In genomic region chr11:112073941-112074811, GRCh38 we compare ENCODE assay signal across 8 cellular contexts. TPM values are rescaled to one million over a fixed set of nuclear protein-coding genes. Genes with fewer than 3 reads are reported as not detected.
DNase-seq lines count a peak whose midpoint lies in the region; ATAC-seq, FAIRE-seq and TF ChIP-seq lines count a peak whose summit lies in the region.

TSS of gene NKAPD1 (plus strand) at chr11:112074299. CDS start at chr11:112075575, 1,276 bp downstream.
TSS of gene PIH1D2 (minus strand) at chr11:112074017. CDS start at chr11:112073174, 843 bp downstream.

- DNase-seq in CD8-positive, alpha-beta memory T cell, result peak; percentile 61 to 91 (median 82)
- DNase-seq in HPDE6-E6E7 (ENCODE audit: extremely low spot score), result peak; percentile 79
- DNase-seq in NK-92 (lab: John Stamatoyannopoulos, UW; ENCODE audit: unreplicated experiment), result peak; percentile 8
- peak; percentile 61 to 63 for DNase-seq in activated CD8-positive, alpha-beta memory T cell treated with anti-CD3 and anti-CD28 coated beads for 4 hours (ENCODE audit: low read depth in 2 of 2)
- DNase-seq in H1 (ENCODE audit: low read depth in 1 of 2, low spot score in 2 of 2), result peak; percentile 64 to 83
- DNase-seq in mesenchymal stem cell, result peak; percentile 94
- peak; percentile 63 for DNase-seq in stimulated activated CD8-positive, alpha-beta memory T cell treated with anti-CD3 and anti-CD28 coated beads, Interleukin-12 subunit alpha, Interleukin-12 subunit beta, amount 100 ng/mL, for 4 hours (ENCODE audit: low read depth)

- peaks cover 4% of the 10 kb centered on the region for H3K23me2 ChIP-seq in H1 (ENCODE audit: low read depth, low read length)

- H3K18ac ChIP-seq in H1 (ENCODE audit: extremely low read depth, low read length) (no peak within 1 kb of the TSS), mesenchymal stem cell (ENCODE audit: low read depth in 1 of 2, low read length in 2 of 2) (peak within 1 kb of the TSS; percentile 84 to 85)

- H2BK20ac ChIP-seq in H1 (ENCODE audit: low read length), result no peak within 1 kb of the TSS

- H3K36me3 Mint-ChIP-seq in CD8-positive, alpha-beta memory T cell, result peaks cover 0 to 34% (median 11%) of the 10 kb centered on the region in 3 donors

- H3K79me1 ChIP-seq in H1 (ENCODE audit: low read depth, low read length) (peaks cover 5% of the 10 kb centered on the region; the same call in 1 of the 2 replicates), mesenchymal stem cell (replicated peaks; ENCODE audit: low read length, poor library complexity, severe bottlenecking) (peaks cover 17% of the 10 kb centered on the region)

- CTCF ChIA-PET in CD8-positive, alpha-beta memory T cell (lab: Charles Lee), result interaction anchor here (0.9 kb wide), 1 partner anchor 13 kb away, joined by 3 read pairs; the partner anchor contains the start of genes SDHD and TIMM8B
- CTCF ChIA-PET in H1 (lab: Charles Lee; ENCODE audit: partially characterized antibody), result no interaction called here

- H3K27me3 Mint-ChIP-seq in CD8-positive, alpha-beta memory T cell, result peaks cover 8 to 21% of the 10 kb centered on the region in 2 donors

- H3K23ac ChIP-seq in H1 (ENCODE audit: insufficient read length) (no peak within 1 kb of the TSS), mesenchymal stem cell (ENCODE audit: low read length in 2 of 2) (no peak within 1 kb of the TSS)

- H2AK5ac ChIP-seq in H1 (ENCODE audit: low read depth, low read length) (no peak within 1 kb of the TSS), mesenchymal stem cell (ENCODE audit: low read length, severe bottlenecking) (no peak within 1 kb of the TSS)

- H2BK15ac ChIP-seq in H1 (ENCODE audit: low read length) (no peak within 1 kb of the TSS), mesenchymal stem cell (ENCODE audit: low read depth, poor library complexity, severe bottlenecking) (peak within 1 kb of the TSS; percentile 96)

- peak within 1 kb of the TSS; percentile 90 to 93 for H3K4me2 ChIP-seq in H1 (ENCODE audit: insufficient read depth in 1 of 2, low read depth in 2 of 2, low read length in 2 of 2)
- peak within 1 kb of the TSS; percentile 51 for H3K4me2 ChIP-seq in mesenchymal stem cell (ENCODE audit: low read length, poor library complexity, severe bottlenecking)

- H3K4me1 Mint-ChIP-seq in CD8-positive, alpha-beta memory T cell, result peaks cover 33 to 39% (median 35%) of the 10 kb centered on the region in 3 donors

- H3K14ac ChIP-seq in H1 (ENCODE audit: insufficient read length) (no peak within 1 kb of the TSS), mesenchymal stem cell (ENCODE audit: low read length in 2 of 2) (peak within 1 kb of the TSS in 1 of 2 experiments; percentile 89)

- peak within 1 kb of the TSS; percentile 71 for H2BK12ac ChIP-seq in H1 (ENCODE audit: low read depth, low read length)
- H2BK12ac ChIP-seq in mesenchymal stem cell (ENCODE audit: low read length in 2 of 2), result peak within 1 kb of the TSS in 1 of 2 experiments; percentile 59

- H4K91ac ChIP-seq in H1 (replicated peaks; ENCODE audit: insufficient read length, low read length) (peak within 1 kb of the TSS; percentile 41), mesenchymal stem cell (ENCODE audit: low read length) (peak within 1 kb of the TSS; percentile 95)

- no peak within 1 kb of the TSS for H3K56ac ChIP-seq in H1 (replicated peaks; ENCODE audit: insufficient read length, low read depth, low read length)

- TF ChIP-seq EP300 in H1 (IDR thresholded peaks at IDR 0.05; ENCODE audit: borderline replicate concordance in 1 of 2, low read depth in 2 of 2, low read length in 2 of 2), result no peak

- peaks cover 14% of the 10 kb centered on the region for H3K4me1 ChIP-seq in CD8-positive, alpha-beta memory T cell (ENCODE audit: insufficient read depth, low read length)
- H3K4me1 ChIP-seq in H1 (replicated peaks in 1 of 4; ENCODE audit: control insufficient read depth in 3 of 4, insufficient read depth in 4 of 4, low read length in 3 of 4), result no peaks in the 10 kb centered on the region; a peak in 1 of 7 replicates
- H3K4me1 ChIP-seq in mesenchymal stem cell (ENCODE audit: control insufficient read depth, insufficient read depth, low read depth, low read length), result no peaks in the 10 kb centered on the region

- H2AFZ ChIP-seq in H1 (ENCODE audit: low read length) (peak within 1 kb of the TSS; percentile 97), mesenchymal stem cell (ENCODE audit: low read depth, low read length) (peak within 1 kb of the TSS; percentile 79)

- no peaks in the 10 kb centered on the region for H3K9me3 Mint-ChIP-seq in CD8-positive, alpha-beta memory T cell

- POLR2A ChIA-PET in CD8-positive, alpha-beta memory T cell (lab: Charles Lee), result interaction anchor here (0.6 to 1.4 kb wide), 2 partner anchors 12 to 121 kb away, joined by 3 to 7 read pairs; partner anchors contain the start of genes SDHD and TIMM8B
- POLR2A ChIA-PET in H1 (lab: Charles Lee; ENCODE audit: partially characterized antibody), result interaction anchor here (0.7 to 3.2 kb wide), 2 partner anchors 12 to 49 kb away, joined by 3 to 15 read pairs; partner anchors contain the start of genes DLAT, SDHD and TIMM8B

- H3K4ac ChIP-seq in H1 (replicated peaks; ENCODE audit: insufficient read length, low read depth, low read length) (no peak within 1 kb of the TSS), mesenchymal stem cell (ENCODE audit: low read depth in 1 of 2, low read length in 2 of 2) (peak within 1 kb of the TSS; percentile 46 to 54)

- TF ChIP-seq CTCF in H1 (IDR thresholded peaks at IDR 0.05; ENCODE audit: control extremely low read depth in 1 of 3, insufficient read depth in 1 of 3, low read depth in 1 of 3, low read length in 3 of 3), result no peak

- peak within 1 kb of the TSS; percentile 63 for H4K5ac ChIP-seq in H1 (ENCODE audit: insufficient read length, low read depth, low read length)

- H3K27ac Mint-ChIP-seq in CD8-positive, alpha-beta memory T cell, result peak within 1 kb of the TSS; percentile 85 to 99 (median 94)

- H3K79me2 ChIP-seq in H1 (ENCODE audit: control insufficient read depth in 1 of 2, insufficient read depth in 2 of 2, low read length in 2 of 2), result peaks cover 4 to 10% of the 10 kb centered on the region in 2 experiments

- H4K8ac ChIP-seq in H1 (ENCODE audit: extremely low read depth, insufficient read depth, low read length), result peak within 1 kb of the TSS; percentile 94
- H4K8ac ChIP-seq in mesenchymal stem cell (ENCODE audit: low read length), result peak within 1 kb of the TSS; percentile 99

- FAIRE-seq in H1 (lab: Jason Lieb, UNC), result peak; percentile 52

- no peak within 1 kb of the TSS for H2BK120ac ChIP-seq in H1 (replicated peaks; ENCODE audit: low read depth, low read length)
- peak within 1 kb of the TSS; percentile 95 for H2BK120ac ChIP-seq in mesenchymal stem cell (ENCODE audit: low read depth, low read length)

- H3K27me3 ChIP-seq in CD8-positive, alpha-beta memory T cell (ENCODE audit: insufficient read depth, low read length, poor library complexity, severe bottlenecking), result no peaks in the 10 kb centered on the region
- H3K27me3 ChIP-seq in H1 (replicated peaks in 1 of 4; ENCODE audit: control insufficient read depth in 3 of 4, extremely low read depth in 1 of 4, insufficient read depth in 3 of 4, low read length in 3 of 4), result no peaks in the 10 kb centered on the region
- no peaks in the 10 kb centered on the region for H3K27me3 ChIP-seq in mesenchymal stem cell (ENCODE audit: control insufficient read depth in 1 of 2, insufficient read depth in 1 of 2, low read length in 2 of 2)

- H3K4me3 ChIP-seq in CD8-positive, alpha-beta memory T cell (ENCODE audit: low read length), result peak within 1 kb of the TSS; percentile 98
- H3K4me3 ChIP-seq in H1 (ENCODE audit: extremely low read depth in 1 of 4, insufficient read depth in 2 of 4, low read depth in 3 of 4, low read length in 4 of 4) (peak within 1 kb of the TSS; percentile 95 to 98 (median 97)), mesenchymal stem cell (ENCODE audit: insufficient read depth in 1 of 2, low read depth in 1 of 2, low read length in 2 of 2) (peak within 1 kb of the TSS; percentile 90 to 96)

- TF ChIP-seq RAD21 in H1 (IDR thresholded peaks at IDR 0.05 in 1 of 2, conservative IDR thresholded peaks at IDR 0.05 in 1 of 2; ENCODE audit: low read depth in 2 of 2, low read length in 2 of 2), result no peak

- peaks cover 4% of the 10 kb centered on the region for H3K36me3 ChIP-seq in CD8-positive, alpha-beta memory T cell (ENCODE audit: insufficient read depth, low read length)
- H3K36me3 ChIP-seq in H1 (ENCODE audit: control insufficient read depth in 2 of 4, insufficient read depth in 4 of 4, low read length in 3 of 4) (peaks cover 2 to 27% (median 8%) of the 10 kb centered on the region in 4 experiments; a peak in 6 of 8 replicates), mesenchymal stem cell (ENCODE audit: control insufficient read depth in 1 of 2, insufficient read depth in 2 of 2, low read depth in 1 of 2, low read length in 2 of 2) (peaks cover 5 to 40% of the 10 kb centered on the region in 2 experiments)

- peaks cover 0 to 3% of the 10 kb centered on the region in 2 experiments for H4K20me1 ChIP-seq in H1 (replicated peaks in 1 of 2; ENCODE audit: control insufficient read depth in 1 of 2, insufficient read depth in 2 of 2, low read length in 2 of 2)

- WGBS in H1 (ENCODE audit: extremely low coverage in 1 of 2, insufficient coverage in 1 of 2, insufficient read length in 1 of 2, insufficient replicate concordance in 2 of 2, low coverage in 1 of 2, low lambda C conversion rate in 2 of 2, missing lambda C conversion rate in 1 of 2), 2 experiments, result 2% methylated on average over 43 of the region's 43 CpGs; no CpG with 5 or more reads in 1 of the 2 experiments
- under 1% methylated on average over 31 of the region's 43 CpGs for WGBS in mesenchymal stem cell

- peak within 1 kb of the TSS; percentile 80 to 99 (median 95) for H3K4me3 Mint-ChIP-seq in CD8-positive, alpha-beta memory T cell

- peak within 1 kb of the TSS; percentile 86 for H2BK5ac ChIP-seq in H1 (ENCODE audit: low read depth, low read length)
- H2BK5ac ChIP-seq in mesenchymal stem cell (ENCODE audit: low read depth, low read length, poor library complexity, severe bottlenecking), result peak within 1 kb of the TSS; percentile 97

- TF ChIP-seq POLR2A in H1 (IDR thresholded peaks at IDR 0.05; ENCODE audit: control extremely low read depth in 1 of 2, low read depth in 2 of 2, low read length in 2 of 2), result 0 out of 3 replicates have a peak, but pooled peaks of 1 of the 2 experiments have one; percentile 44

- H3K27ac ChIP-seq in CD8-positive, alpha-beta memory T cell (ENCODE audit: low read depth, low read length), result peak within 1 kb of the TSS; percentile 89
- H3K27ac ChIP-seq in H1 (ENCODE audit: low read depth, low read length) (peak within 1 kb of the TSS; percentile 95), mesenchymal stem cell (ENCODE audit: low read length, poor library complexity, severe bottlenecking) (peak within 1 kb of the TSS; percentile 99)

- no peaks in the 10 kb centered on the region for H3K9me3 ChIP-seq in CD8-positive, alpha-beta memory T cell (ENCODE audit: low read length)
- no peaks in the 10 kb centered on the region for H3K9me3 ChIP-seq in H1 (ENCODE audit: insufficient read depth in 2 of 2, low read depth in 1 of 2, low read length in 1 of 2)
- H3K9me3 ChIP-seq in mesenchymal stem cell (ENCODE audit: control insufficient read depth, low read length), result no peaks in the 10 kb centered on the region

- ATAC-seq in GM19463 (IDR thresholded peaks at IDR 0.05; ENCODE audit: unreplicated experiment), result peak; percentile 91

- H3K9ac ChIP-seq in H1 (replicated peaks in 1 of 4; ENCODE audit: extremely low read depth in 1 of 4, low read depth in 3 of 4, low read length in 3 of 4) (peak within 1 kb of the TSS; percentile 76 to 96 (median 90)), mesenchymal stem cell (ENCODE audit: low read length) (peak within 1 kb of the TSS; percentile 96)

RNA-seq across cellular contexts. Expression of gene NKAPD1, which starts in this region (rescaled TPM):
- 10 to 100 TPM; 22.0 to 22.6 TPM for total RNA-seq in CD8-positive, alpha-beta memory T cell
- polyA plus RNA-seq in CD8-positive, alpha-beta memory T cell, result 13.4 TPM
- total RNA-seq in H1 (2021; fragmentation: NEBNext Ultra II Directional; extraction: Animal tissue kit (Norgen Biotek cat#: 25700)), result 16.7 and 20.4 TPM in 2 replicates
- polyA plus RNA-seq in H1 (2011; rRNA removed), result 3.6 and 6.7 TPM in 2 replicates
- polyA plus RNA-seq in H1 (2011; cell fraction: cytosol; rRNA removed), result 9.5 TPM
- 6.4 TPM for polyA plus RNA-seq in H1 (2011; cell fraction: nucleus; rRNA removed)
- 13.6 to 22.0 TPM (median 14.6 TPM) in 4 replicates for polyA plus RNA-seq in H1 (2012, experiment 1 of 2)
- 1.9 TPM for polyA plus RNA-seq in H1 (2012, experiment 2 of 2)
- 38.9 TPM for polyA plus RNA-seq in H1 (2013, experiment 1 of 2)
- polyA plus RNA-seq in H1 (2013, experiment 2 of 2), result 37.3 TPM
- polyA minus RNA-seq in H1 (2011; rRNA and poly(A)+ RNA removed), result 9.6 and 11.0 TPM in 2 replicates
- polyA minus RNA-seq in H1 (2011; cell fraction: cytosol; rRNA and poly(A)+ RNA removed), result 5.7 TPM
- 14.7 TPM for polyA minus RNA-seq in H1 (2011; cell fraction: nucleus; rRNA and poly(A)+ RNA removed)
- 51.1 TPM for polyA plus RNA-seq in mesenchymal stem cell (2013, experiment 1 of 2)
- polyA plus RNA-seq in mesenchymal stem cell (2013, experiment 2 of 2), result 52.5 TPM

RNA-seq across cellular contexts. Expression of gene PIH1D2, which starts in this region (rescaled TPM):
- under 1 TPM; 0.38 to 0.57 TPM for total RNA-seq in CD8-positive, alpha-beta memory T cell
- not detected for polyA plus RNA-seq in CD8-positive, alpha-beta memory T cell
- 0.73 and 0.86 TPM in 2 replicates for total RNA-seq in H1 (2021; fragmentation: NEBNext Ultra II Directional; extraction: Animal tissue kit (Norgen Biotek cat#: 25700))
- 0.53 TPM in 2 replicates for polyA plus RNA-seq in H1 (2011; rRNA removed)
- polyA plus RNA-seq in H1 (2011; cell fraction: cytosol; rRNA removed), result 0.74 TPM
- 0.33 TPM for polyA plus RNA-seq in H1 (2011; cell fraction: nucleus; rRNA removed)
- polyA plus RNA-seq in H1 (2012, experiment 1 of 2), result 0.46 to 1.2 TPM (median 0.92 TPM) in 4 replicates
- polyA plus RNA-seq in H1 (2012, experiment 2 of 2), result not detected
- polyA plus RNA-seq in H1 (2013, experiment 1 of 2), result 0.49 TPM
- polyA plus RNA-seq in H1 (2013, experiment 2 of 2), result 0.83 TPM
- polyA minus RNA-seq in H1 (2011; rRNA and poly(A)+ RNA removed), result 0.83 and 0.98 TPM in 2 replicates
- not detected for polyA minus RNA-seq in H1 (2011; cell fraction: cytosol; rRNA and poly(A)+ RNA removed)
- 0.70 TPM for polyA minus RNA-seq in H1 (2011; cell fraction: nucleus; rRNA and poly(A)+ RNA removed)
- 1.1 TPM for polyA plus RNA-seq in mesenchymal stem cell (2013, experiment 1 of 2)
- polyA plus RNA-seq in mesenchymal stem cell (2013, experiment 2 of 2), result 1.9 TPM

Comparison
In these comparisons a context has a peak if more than half of its experiments do, and no peak if none do; other contexts are left out.
1. Peak in every context shown above with its lines: DNase-seq, ATAC-seq, H3K4me3 ChIP-seq and H3K27ac ChIP-seq.
2. DNase-seq: peak in every context shown above with its lines; median percentile 94 in mesenchymal stem cell; 82 in CD8-positive, alpha-beta memory T cell; 79 in HPDE6-E6E7; 74 in H1; 63 in stimulated activated CD8-positive, alpha-beta memory T cell treated with anti-CD3 and anti-CD28 coated beads, Interleukin-12 subunit alpha, Interleukin-12 subunit beta, amount 100 ng/mL, for 4 hours; 62 in activated CD8-positive, alpha-beta memory T cell treated with anti-CD3 and anti-CD28 coated beads for 4 hours; 8 in NK-92.